ENCODE assay signal across 8 cellular contexts in the genomic region with DNA sequence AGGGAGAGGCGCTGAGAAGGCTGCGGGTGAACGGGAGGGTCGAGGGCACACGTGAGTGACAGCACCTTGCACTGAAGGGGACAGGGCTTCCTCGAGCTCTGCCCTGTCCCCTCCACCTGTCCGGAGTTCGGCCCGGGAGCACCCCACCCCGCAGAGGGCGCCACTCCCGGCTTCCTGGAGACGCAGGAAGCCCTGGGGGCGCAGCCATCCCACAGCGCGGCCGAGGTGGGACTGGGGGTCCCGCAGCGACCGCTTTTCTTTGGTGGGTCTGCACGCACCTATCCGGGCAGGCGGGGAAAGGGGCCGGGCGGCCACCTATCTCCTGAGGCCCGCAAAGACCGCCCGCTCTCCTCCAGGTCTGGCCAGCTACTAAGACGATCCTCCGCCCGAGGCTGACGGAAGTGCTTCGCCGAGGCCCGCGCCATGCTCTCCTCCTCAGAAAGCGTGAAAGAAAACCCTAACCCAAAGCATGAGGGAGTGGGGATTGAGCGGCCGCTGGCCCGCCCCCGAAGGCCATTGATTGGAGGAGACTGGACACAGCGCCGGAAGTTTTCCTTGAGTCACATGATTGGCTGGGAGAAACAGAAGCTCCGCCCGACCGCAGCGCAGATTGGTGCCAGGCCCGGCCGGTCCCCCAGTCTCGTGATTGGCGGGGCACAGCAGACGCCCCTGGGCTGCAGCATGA. TPM values are rescaled to one million over a fixed set of nuclear protein-coding genes. Genes with fewer than 3 reads are reported as not detected.
DNase-seq lines count a peak whose midpoint lies in the region; FAIRE-seq lines count a peak whose summit lies in the region.

No MANE protein-coding gene starts in this region.

- peak overlapping the region; percentile 85 for H3K23ac ChIP-seq in neuronal stem cell (ENCODE audit: low read depth, low read length, poor library complexity)

- H3K79me1 ChIP-seq in neuronal stem cell (ENCODE audit: low read depth, low read length), result no peaks in the 10 kb centered on the region

- H2AFZ ChIP-seq in neuronal stem cell (ENCODE audit: low read length), result peak overlapping the region; percentile 97

- H3K27me3 ChIP-seq in H7 (ENCODE audit: control insufficient read depth, insufficient read depth, low read length) (no peaks in the 10 kb centered on the region), MG63 (no peaks in the 10 kb centered on the region), neuronal stem cell (ENCODE audit: control insufficient read depth in 3 of 3, insufficient read depth in 3 of 3, low read depth in 1 of 3, low read length in 3 of 3) (no peaks in the 10 kb centered on the region)

- WGBS in neuronal stem cell (ENCODE audit: extremely low coverage in 2 of 2, insufficient read length in 2 of 2, insufficient replicate concordance in 1 of 2), 2 donors, result no CpG with 5 or more reads among the region's 52 CpGs

- no peak overlapping the region for H2BK12ac ChIP-seq in neuronal stem cell (ENCODE audit: low read length)

- H3K9me3 ChIP-seq in MG63 (no peaks in the 10 kb centered on the region), neuronal stem cell (replicated peaks in 1 of 2; ENCODE audit: control insufficient read depth in 2 of 2, insufficient read depth in 1 of 2, low read depth in 1 of 2, low read length in 2 of 2) (no peaks in the 10 kb centered on the region)

- peak overlapping the region; percentile 91 for H3K18ac ChIP-seq in neuronal stem cell (ENCODE audit: low read length)

- H4K8ac ChIP-seq in neuronal stem cell (ENCODE audit: low read depth, low read length), result no peak overlapping the region

- in situ Hi-C loops in G401 (cut with HindIII; ENCODE audit: low sequenced_read_pairs), result no loop called here

- peak; percentile 92 for FAIRE-seq in frontal cortex (lab: Jason Lieb, UNC)

- H3K4me3 ChIP-seq in H7 (ENCODE audit: insufficient read depth, low read depth, low read length) (peak overlapping the region; percentile 87), MG63 (peak overlapping the region; percentile 91), neuronal stem cell (ENCODE audit: low read length in 2 of 2) (peak overlapping the region; percentile 93 to 94)

- H3K14ac ChIP-seq in neuronal stem cell (ENCODE audit: low read length), result no peak overlapping the region

- H3K36me3 ChIP-seq in H7 (replicated peaks; ENCODE audit: control insufficient read depth, insufficient read depth, low read length), result peaks cover 8% of the 10 kb centered on the region
- peaks cover 8% of the 10 kb centered on the region for H3K36me3 ChIP-seq in MG63
- H3K36me3 ChIP-seq in neuronal stem cell (replicated peaks in 1 of 2; ENCODE audit: control insufficient read depth in 2 of 2, insufficient read depth in 2 of 2, low read length in 2 of 2), result peaks cover 12 to 61% of the 10 kb centered on the region in 2 donors

- no peak overlapping the region for H4K91ac ChIP-seq in neuronal stem cell (ENCODE audit: low read depth, low read length, poor library complexity)

- H2BK15ac ChIP-seq in neuronal stem cell (ENCODE audit: low read length), result no peak overlapping the region

- peak overlapping the region; percentile 90 for H3K9ac ChIP-seq in neuronal stem cell (ENCODE audit: low read depth, low read length, poor library complexity)

- no peak overlapping the region for H2AK5ac ChIP-seq in neuronal stem cell (ENCODE audit: low read depth, low read length)

- H2BK5ac ChIP-seq in neuronal stem cell (ENCODE audit: low read length), result peak overlapping the region; percentile 98

- no peak overlapping the region for H3K4ac ChIP-seq in neuronal stem cell (ENCODE audit: low read length)

- H3K4me2 ChIP-seq in neuronal stem cell (ENCODE audit: insufficient read depth, low read length, poor library complexity, severe bottlenecking), result peak overlapping the region; percentile 97

- peak; percentile 99 for DNase-seq in G401 (ENCODE audit: low spot score)
- peak; percentile 99 for DNase-seq in H7
- peak; percentile 95 for DNase-seq in MG63
- peak; percentile 99 for DNase-seq in SHP77 treated with DMSO at 0.1 percent for 48 hours (lab: John Stamatoyannopoulos, UW)
- DNase-seq in activated naive CD4-positive, alpha-beta T cell (lab: John Stamatoyannopoulos, UW), result peak; percentile 81 to 94 (median 88)
- DNase-seq in frontal cortex (ENCODE audit: low spot score in 2 of 2), result peak; percentile 92 to 95
- DNase-seq in neuronal stem cell (ENCODE audit: low spot score), result peak; percentile 97
- DNase-seq in substantia nigra (lab: John Stamatoyannopoulos, UW), result peak; percentile 67 to 98 (median 97)

- H3K27ac ChIP-seq in neuronal stem cell (replicated peaks; ENCODE audit: low read length), result peak overlapping the region; percentile 95
- H3K27ac ChIP-seq in substantia nigra (ENCODE audit: low read depth, low read length, poor library complexity, severe bottlenecking), result peak overlapping the region; percentile 82

- no peak overlapping the region for H2BK120ac ChIP-seq in neuronal stem cell (ENCODE audit: low read depth, low read length)

- peaks cover 1 to 13% of the 10 kb centered on the region in 2 donors for H3K4me1 ChIP-seq in neuronal stem cell (ENCODE audit: control insufficient read depth in 2 of 2, insufficient read depth in 1 of 2, low read depth in 1 of 2, low read length in 2 of 2)

RNA-seq across cellular contexts. Expression of a gene that starts 34.4 kb away (rescaled TPM):
- 39.3 and 69.5 TPM in 2 replicates for total RNA-seq in G401 (2014; rRNA removed; shearing (Covaris generic))
- 55.3 and 56.2 TPM in 2 replicates for total RNA-seq in H7 (2014; rRNA removed; shearing (Covaris generic))
- total RNA-seq in MG63 (2014; rRNA removed; shearing (Covaris generic); ENCODE audit: low replicate concordance), result 31.1 and 62.2 TPM in 2 replicates
- 33.4 TPM for total RNA-seq in frontal cortex
- polyA plus RNA-seq in neuronal stem cell (2013, experiment 1 of 2), result 27.4 TPM
- 28.7 TPM for polyA plus RNA-seq in neuronal stem cell (2013, experiment 2 of 2)

RNA-seq across cellular contexts. Expression of a gene that starts 57.8 kb away (rescaled TPM):
- total RNA-seq in G401 (2014; rRNA removed; shearing (Covaris generic)), result 32.7 and 35.9 TPM in 2 replicates
- total RNA-seq in H7 (2014; rRNA removed; shearing (Covaris generic)), result 62.7 and 64.1 TPM in 2 replicates
- total RNA-seq in MG63 (2014; rRNA removed; shearing (Covaris generic); ENCODE audit: low replicate concordance), result 8.9 and 9.2 TPM in 2 replicates
- 26.9 TPM for total RNA-seq in frontal cortex
- 21.9 TPM for polyA plus RNA-seq in neuronal stem cell (2013, experiment 1 of 2)
- polyA plus RNA-seq in neuronal stem cell (2013, experiment 2 of 2), result 23.3 TPM

Comparison
In these comparisons a context has a peak if more than half of its experiments do, and no peak if none do; other contexts are left out.
1. Peak in every context shown above with its lines: DNase-seq, H3K4me3 ChIP-seq and H3K27ac ChIP-seq.